ENCODE assay signal across 1 cellular context in genomic region chr20:298755-299391, GRCh38.
TF ChIP-seq lines count a peak whose summit lies in the region.

No MANE protein-coding gene starts in this region.

TF ChIP-seq in HepG2, 621 proteins besides CTCF, POLR2A, EP300 and RAD21 (continued from another document):
- TF ChIP-seq USF2 (IDR thresholded peaks at IDR 0.05; ENCODE audit: low read depth, low read length) (no peak), USF2 (CRISPR knock-in tag; IDR thresholded peaks at IDR 0.05; ENCODE audit: borderline replicate concordance) (no peak), ZNF292 (CRISPR knock-in tag; IDR thresholded peaks at IDR 0.05; ENCODE audit: borderline replicate concordance, low read depth) (no peak), JUND (CRISPR knock-in tag; IDR thresholded peaks at IDR 0.05) (0 out of 2 replicates have a peak, but pooled peaks have one; percentile 25), CREM (IDR thresholded peaks at IDR 0.05) (no peak), CREM (CRISPR knock-in tag; IDR thresholded peaks at IDR 0.05) (no peak), ZNF431 (CRISPR knock-in tag; IDR thresholded peaks at IDR 0.05; ENCODE audit: borderline replicate concordance, low read depth) (peak; percentile 9; the same call in 1 of the 2 replicates), GMEB1 (CRISPR knock-in tag; IDR thresholded peaks at IDR 0.05; ENCODE audit: borderline replicate concordance) (no peak), MTF1 (CRISPR knock-in tag; IDR thresholded peaks at IDR 0.05) (no peak), DNMT1 (CRISPR knock-in tag; IDR thresholded peaks at IDR 0.05) (no peak), KDM1A (CRISPR knock-in tag; IDR thresholded peaks at IDR 0.05) (no peak), ZNF772 (CRISPR knock-in tag; IDR thresholded peaks at IDR 0.05) (0 out of 2 replicates have a peak, but pooled peaks have one; percentile 17), KLF13 (CRISPR knock-in tag; IDR thresholded peaks at IDR 0.05) (no peak), ZNF230 (CRISPR knock-in tag; IDR thresholded peaks at IDR 0.05) (no peak), HIC2 (CRISPR knock-in tag; IDR thresholded peaks at IDR 0.05; ENCODE audit: low read depth) (no peak), ZNF567 (CRISPR knock-in tag; IDR thresholded peaks at IDR 0.05; ENCODE audit: borderline replicate concordance) (no peak), PITX1 (CRISPR knock-in tag; IDR thresholded peaks at IDR 0.05) (no peak), ZBTB38 (CRISPR knock-in tag; IDR thresholded peaks at IDR 0.05) (no peak), HNRNPK (IDR thresholded peaks at IDR 0.05; ENCODE audit: low read depth, low read length, poor library complexity, severe bottlenecking) (peak; percentile 61)
- TF ChIP-seq, protein P1, sequence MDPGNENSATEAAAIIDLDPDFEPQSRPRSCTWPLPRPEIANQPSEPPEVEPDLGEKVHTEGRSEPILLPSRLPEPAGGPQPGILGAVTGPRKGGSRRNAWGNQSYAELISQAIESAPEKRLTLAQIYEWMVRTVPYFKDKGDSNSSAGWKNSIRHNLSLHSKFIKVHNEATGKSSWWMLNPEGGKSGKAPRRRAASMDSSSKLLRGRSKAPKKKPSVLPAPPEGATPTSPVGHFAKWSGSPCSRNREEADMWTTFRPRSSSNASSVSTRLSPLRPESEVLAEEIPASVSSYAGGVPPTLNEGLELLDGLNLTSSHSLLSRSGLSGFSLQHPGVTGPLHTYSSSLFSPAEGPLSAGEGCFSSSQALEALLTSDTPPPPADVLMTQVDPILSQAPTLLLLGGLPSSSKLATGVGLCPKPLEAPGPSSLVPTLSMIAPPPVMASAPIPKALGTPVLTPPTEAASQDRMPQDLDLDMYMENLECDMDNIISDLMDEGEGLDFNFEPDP (CRISPR knock-in tag; conservative IDR thresholded peaks at IDR 0.05): no peak
- TF ChIP-seq, protein P2, sequence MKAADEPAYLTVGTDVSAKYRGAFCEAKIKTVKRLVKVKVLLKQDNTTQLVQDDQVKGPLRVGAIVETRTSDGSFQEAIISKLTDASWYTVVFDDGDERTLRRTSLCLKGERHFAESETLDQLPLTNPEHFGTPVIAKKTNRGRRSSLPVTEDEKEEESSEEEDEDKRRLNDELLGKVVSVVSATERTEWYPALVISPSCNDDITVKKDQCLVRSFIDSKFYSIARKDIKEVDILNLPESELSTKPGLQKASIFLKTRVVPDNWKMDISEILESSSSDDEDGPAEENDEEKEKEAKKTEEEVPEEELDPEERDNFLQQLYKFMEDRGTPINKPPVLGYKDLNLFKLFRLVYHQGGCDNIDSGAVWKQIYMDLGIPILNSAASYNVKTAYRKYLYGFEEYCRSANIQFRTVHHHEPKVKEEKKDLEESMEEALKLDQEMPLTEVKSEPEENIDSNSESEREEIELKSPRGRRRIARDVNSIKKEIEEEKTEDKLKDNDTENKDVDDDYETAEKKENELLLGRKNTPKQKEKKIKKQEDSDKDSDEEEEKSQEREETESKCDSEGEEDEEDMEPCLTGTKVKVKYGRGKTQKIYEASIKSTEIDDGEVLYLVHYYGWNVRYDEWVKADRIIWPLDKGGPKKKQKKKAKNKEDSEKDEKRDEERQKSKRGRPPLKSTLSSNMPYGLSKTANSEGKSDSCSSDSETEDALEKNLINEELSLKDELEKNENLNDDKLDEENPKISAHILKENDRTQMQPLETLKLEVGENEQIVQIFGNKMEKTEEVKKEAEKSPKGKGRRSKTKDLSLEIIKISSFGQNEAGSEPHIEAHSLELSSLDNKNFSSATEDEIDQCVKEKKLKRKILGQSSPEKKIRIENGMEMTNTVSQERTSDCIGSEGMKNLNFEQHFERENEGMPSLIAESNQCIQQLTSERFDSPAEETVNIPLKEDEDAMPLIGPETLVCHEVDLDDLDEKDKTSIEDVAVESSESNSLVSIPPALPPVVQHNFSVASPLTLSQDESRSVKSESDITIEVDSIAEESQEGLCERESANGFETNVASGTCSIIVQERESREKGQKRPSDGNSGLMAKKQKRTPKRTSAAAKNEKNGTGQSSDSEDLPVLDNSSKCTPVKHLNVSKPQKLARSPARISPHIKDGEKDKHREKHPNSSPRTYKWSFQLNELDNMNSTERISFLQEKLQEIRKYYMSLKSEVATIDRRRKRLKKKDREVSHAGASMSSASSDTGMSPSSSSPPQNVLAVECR (CRISPR knock-in tag; IDR thresholded peaks at IDR 0.05; ENCODE audit: borderline replicate concordance): no peak; the same call in 1 of the 2 replicates
- TF ChIP-seq, protein P3, sequence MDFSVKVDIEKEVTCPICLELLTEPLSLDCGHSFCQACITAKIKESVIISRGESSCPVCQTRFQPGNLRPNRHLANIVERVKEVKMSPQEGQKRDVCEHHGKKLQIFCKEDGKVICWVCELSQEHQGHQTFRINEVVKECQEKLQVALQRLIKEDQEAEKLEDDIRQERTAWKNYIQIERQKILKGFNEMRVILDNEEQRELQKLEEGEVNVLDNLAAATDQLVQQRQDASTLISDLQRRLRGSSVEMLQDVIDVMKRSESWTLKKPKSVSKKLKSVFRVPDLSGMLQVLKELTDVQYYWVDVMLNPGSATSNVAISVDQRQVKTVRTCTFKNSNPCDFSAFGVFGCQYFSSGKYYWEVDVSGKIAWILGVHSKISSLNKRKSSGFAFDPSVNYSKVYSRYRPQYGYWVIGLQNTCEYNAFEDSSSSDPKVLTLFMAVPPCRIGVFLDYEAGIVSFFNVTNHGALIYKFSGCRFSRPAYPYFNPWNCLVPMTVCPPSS (IDR thresholded peaks at IDR 0.05): no peak
- TF ChIP-seq, protein P4, sequence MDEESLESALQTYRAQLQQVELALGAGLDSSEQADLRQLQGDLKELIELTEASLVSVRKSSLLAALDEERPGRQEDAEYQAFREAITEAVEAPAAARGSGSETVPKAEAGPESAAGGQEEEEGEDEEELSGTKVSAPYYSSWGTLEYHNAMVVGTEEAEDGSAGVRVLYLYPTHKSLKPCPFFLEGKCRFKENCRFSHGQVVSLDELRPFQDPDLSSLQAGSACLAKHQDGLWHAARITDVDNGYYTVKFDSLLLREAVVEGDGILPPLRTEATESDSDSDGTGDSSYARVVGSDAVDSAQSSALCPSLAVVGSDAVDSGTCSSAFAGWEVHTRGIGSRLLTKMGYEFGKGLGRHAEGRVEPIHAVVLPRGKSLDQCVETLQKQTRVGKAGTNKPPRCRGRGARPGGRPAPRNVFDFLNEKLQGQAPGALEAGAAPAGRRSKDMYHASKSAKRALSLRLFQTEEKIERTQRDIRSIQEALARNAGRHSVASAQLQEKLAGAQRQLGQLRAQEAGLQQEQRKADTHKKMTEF (CRISPR knock-in tag; IDR thresholded peaks at IDR 0.05): 0 out of 2 replicates have a peak, but pooled peaks have one; percentile 17
